ENCODE assay signal across 4 cellular contexts in genomic region chr16:23583271-23583670, GRCh38. TPM values are rescaled to one million over a fixed set of nuclear protein-coding genes. Genes with fewer than 3 reads are reported as not detected.
DNase-seq lines count a peak whose midpoint lies in the region; ATAC-seq and TF ChIP-seq lines count a peak whose summit lies in the region.
"Not testable (repeated sequence)": the region's sequence is repeated elsewhere in the genome, so short reads cannot be mapped to it uniquely, and the experiment has no call there.

No MANE protein-coding gene starts in this region.

- ATAC-seq in Right ventricle myocardium superior (ENCODE audit: poor library complexity), result not testable (repeated sequence)

- DNase-seq in chondrocyte (ENCODE audit: low spot score); right atrium auricular region (ENCODE audit: low spot score); hepatocyte (ENCODE audit: low spot score): not testable (repeated sequence)
- peak; percentile 20 for DNase-seq in Right ventricle myocardium superior

- TF ChIP-seq CTCF in chondrocyte (IDR thresholded peaks at IDR 0.05); right atrium auricular region (IDR thresholded peaks at IDR 0.05); hepatocyte (IDR thresholded peaks at IDR 0.05; ENCODE audit: poor library complexity): not testable (repeated sequence)

- not testable (repeated sequence) for H3K9me3 ChIP-seq in right atrium auricular region; hepatocyte (ENCODE audit: low read depth)

- not testable (repeated sequence) for H3K9me3 Mint-ChIP-seq in chondrocyte (ENCODE audit: low read depth)

- H3K27me3 Mint-ChIP-seq in chondrocyte (ENCODE audit: low read depth), result not testable (repeated sequence)

- 92% methylated on average over 7 of the region's 30 CpGs for WGBS in hepatocyte (ENCODE audit: low lambda C conversion rate, missing lambda C conversion rate)

- not testable (repeated sequence) for H4K20me1 ChIP-seq in hepatocyte (ENCODE audit: insufficient read depth, poor library complexity, severe bottlenecking)

- not testable (repeated sequence) for H3K4me2 ChIP-seq in hepatocyte

- peaks cover 14% of the 10 kb centered on the region for H3K36me3 Mint-ChIP-seq in chondrocyte (ENCODE audit: low read depth)

- H3K4me1 Mint-ChIP-seq in chondrocyte (ENCODE audit: low read depth), result not testable (repeated sequence)

- H3K4me1 ChIP-seq in right atrium auricular region, result peaks cover 0 to 25% of the 10 kb centered on the region in 2 donors
- not testable (repeated sequence) for H3K4me1 ChIP-seq in hepatocyte (ENCODE audit: insufficient read depth)

- H3K27ac Mint-ChIP-seq in chondrocyte (ENCODE audit: unreplicated experiment), result peak overlapping the region; percentile 27

- H3K4me3 ChIP-seq in right atrium auricular region, hepatocyte: not testable (repeated sequence)

- intact Hi-C loops in Right ventricle myocardium superior (cut with DNase I), result not testable (repeated sequence)

- not testable (repeated sequence) for H2AFZ ChIP-seq in hepatocyte

- H3K36me3 ChIP-seq in right atrium auricular region, result peaks cover 77% of the 10 kb centered on the region
- H3K36me3 ChIP-seq in hepatocyte (replicated peaks; ENCODE audit: insufficient read depth, low read depth), result not testable (repeated sequence)

- H3K9me2 ChIP-seq in hepatocyte (replicated peaks; ENCODE audit: insufficient read depth), result not testable (repeated sequence)

- not testable (repeated sequence) for H3K4me3 Mint-ChIP-seq in chondrocyte (ENCODE audit: unreplicated experiment)

- peaks cover 21% of the 10 kb centered on the region for H3K79me2 ChIP-seq in hepatocyte

- H3K27ac ChIP-seq in right atrium auricular region (peak overlapping the region; percentile 67 to 74), hepatocyte (peak overlapping the region; percentile 67)

- H3K27me3 ChIP-seq in right atrium auricular region, hepatocyte: not testable (repeated sequence)

RNA-seq across cellular contexts. Expression of gene NDUFAB1, which starts 12.8 kb away (rescaled TPM):
- total RNA-seq in chondrocyte (62.5 to 79.2 TPM (median 62.6 TPM) in 3 replicates), Right ventricle myocardium superior (585 TPM), right atrium auricular region (100 to 1,000 TPM; 478 to 774 TPM), hepatocyte (119 and 135 TPM in 2 replicates)
- 218 and 243 TPM in 2 replicates for polyA plus RNA-seq in hepatocyte

RNA-seq across cellular contexts. Expression of gene UBFD1, which starts 25.7 kb away (rescaled TPM):
- total RNA-seq in chondrocyte (103 to 107 TPM (median 105 TPM) in 3 replicates), Right ventricle myocardium superior (47.0 TPM), right atrium auricular region (10 to 100 TPM; 85.5 to 93.9 TPM), hepatocyte (107 TPM in 2 replicates)
- polyA plus RNA-seq in hepatocyte, result 44.5 and 48.6 TPM in 2 replicates

RNA-seq across cellular contexts. Expression of gene EARS2, which starts 26.1 kb away (rescaled TPM):
- 13.3 to 21.4 TPM (median 13.9 TPM) in 3 replicates for total RNA-seq in chondrocyte
- 20.5 TPM for total RNA-seq in Right ventricle myocardium superior
- 10 to 100 TPM; 15.3 to 18.1 TPM for total RNA-seq in right atrium auricular region
- 19.0 and 26.5 TPM in 2 replicates for total RNA-seq in hepatocyte
- 23.1 and 25.2 TPM in 2 replicates for polyA plus RNA-seq in hepatocyte

RNA-seq across cellular contexts. Expression of gene PALB2, which starts 57.8 kb away (rescaled TPM):
- total RNA-seq in chondrocyte (8.4 to 13.2 TPM (median 8.7 TPM) in 3 replicates), Right ventricle myocardium superior (4.9 TPM), right atrium auricular region (1 to 10 TPM; 4.7 TPM), hepatocyte (4.3 and 6.6 TPM in 2 replicates)
- 2.6 and 4.5 TPM in 2 replicates for polyA plus RNA-seq in hepatocyte

RNA-seq across cellular contexts. Expression of gene DCTN5, which starts 58.0 kb away (rescaled TPM):
- total RNA-seq in chondrocyte (65.9 to 69.8 TPM (median 68.0 TPM) in 3 replicates), Right ventricle myocardium superior (34.4 TPM), right atrium auricular region (10 to 100 TPM; 22.3 to 25.7 TPM), hepatocyte (24.0 and 31.7 TPM in 2 replicates)
- 9.8 and 23.3 TPM in 2 replicates for polyA plus RNA-seq in hepatocyte
